In the genomic region with DNA sequence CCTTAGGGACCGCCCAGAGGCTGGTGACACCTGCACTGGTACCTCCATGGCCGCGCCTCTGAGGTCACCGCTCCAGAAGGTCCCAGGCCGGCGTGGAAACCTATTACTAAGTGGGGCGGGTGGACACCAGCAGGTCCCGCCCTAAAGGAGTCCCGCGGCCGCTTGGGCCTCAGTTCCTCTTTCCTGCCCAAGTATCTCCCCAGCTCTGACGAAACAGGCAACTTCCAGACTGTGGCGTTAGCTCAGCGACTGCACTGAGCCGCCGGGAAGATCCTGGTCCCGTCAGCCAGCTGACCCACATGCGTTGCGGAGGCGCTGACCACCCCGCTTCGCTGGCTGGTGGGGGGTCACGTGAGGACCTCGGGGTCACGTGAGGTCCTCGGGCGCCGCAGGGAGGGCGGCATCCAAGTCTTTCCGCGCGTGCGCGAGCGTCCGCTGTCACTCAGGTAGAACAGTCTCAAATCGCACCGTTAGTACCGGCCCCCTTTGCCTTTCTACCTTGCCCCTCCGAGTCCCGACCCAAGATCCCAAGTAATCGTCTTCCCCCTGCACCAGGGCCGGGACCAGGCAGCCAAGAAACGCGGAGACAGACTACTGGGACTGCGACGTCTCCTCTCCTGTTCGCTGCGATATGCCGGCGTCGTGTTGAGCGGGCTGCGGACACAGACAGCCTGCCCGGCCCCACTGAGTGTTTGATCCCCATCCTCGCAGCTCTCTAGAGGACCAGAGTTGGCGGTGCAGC, we compare ENCODE assay signal across 1 cellular context.
TF ChIP-seq lines count a peak whose summit lies in the region.

No MANE protein-coding gene starts in this region.

TF ChIP-seq in HEK293, 187 proteins besides CTCF, POLR2A, EP300 and RAD21 (continued from another document and continues in another):
- TF ChIP-seq, protein P1, sequence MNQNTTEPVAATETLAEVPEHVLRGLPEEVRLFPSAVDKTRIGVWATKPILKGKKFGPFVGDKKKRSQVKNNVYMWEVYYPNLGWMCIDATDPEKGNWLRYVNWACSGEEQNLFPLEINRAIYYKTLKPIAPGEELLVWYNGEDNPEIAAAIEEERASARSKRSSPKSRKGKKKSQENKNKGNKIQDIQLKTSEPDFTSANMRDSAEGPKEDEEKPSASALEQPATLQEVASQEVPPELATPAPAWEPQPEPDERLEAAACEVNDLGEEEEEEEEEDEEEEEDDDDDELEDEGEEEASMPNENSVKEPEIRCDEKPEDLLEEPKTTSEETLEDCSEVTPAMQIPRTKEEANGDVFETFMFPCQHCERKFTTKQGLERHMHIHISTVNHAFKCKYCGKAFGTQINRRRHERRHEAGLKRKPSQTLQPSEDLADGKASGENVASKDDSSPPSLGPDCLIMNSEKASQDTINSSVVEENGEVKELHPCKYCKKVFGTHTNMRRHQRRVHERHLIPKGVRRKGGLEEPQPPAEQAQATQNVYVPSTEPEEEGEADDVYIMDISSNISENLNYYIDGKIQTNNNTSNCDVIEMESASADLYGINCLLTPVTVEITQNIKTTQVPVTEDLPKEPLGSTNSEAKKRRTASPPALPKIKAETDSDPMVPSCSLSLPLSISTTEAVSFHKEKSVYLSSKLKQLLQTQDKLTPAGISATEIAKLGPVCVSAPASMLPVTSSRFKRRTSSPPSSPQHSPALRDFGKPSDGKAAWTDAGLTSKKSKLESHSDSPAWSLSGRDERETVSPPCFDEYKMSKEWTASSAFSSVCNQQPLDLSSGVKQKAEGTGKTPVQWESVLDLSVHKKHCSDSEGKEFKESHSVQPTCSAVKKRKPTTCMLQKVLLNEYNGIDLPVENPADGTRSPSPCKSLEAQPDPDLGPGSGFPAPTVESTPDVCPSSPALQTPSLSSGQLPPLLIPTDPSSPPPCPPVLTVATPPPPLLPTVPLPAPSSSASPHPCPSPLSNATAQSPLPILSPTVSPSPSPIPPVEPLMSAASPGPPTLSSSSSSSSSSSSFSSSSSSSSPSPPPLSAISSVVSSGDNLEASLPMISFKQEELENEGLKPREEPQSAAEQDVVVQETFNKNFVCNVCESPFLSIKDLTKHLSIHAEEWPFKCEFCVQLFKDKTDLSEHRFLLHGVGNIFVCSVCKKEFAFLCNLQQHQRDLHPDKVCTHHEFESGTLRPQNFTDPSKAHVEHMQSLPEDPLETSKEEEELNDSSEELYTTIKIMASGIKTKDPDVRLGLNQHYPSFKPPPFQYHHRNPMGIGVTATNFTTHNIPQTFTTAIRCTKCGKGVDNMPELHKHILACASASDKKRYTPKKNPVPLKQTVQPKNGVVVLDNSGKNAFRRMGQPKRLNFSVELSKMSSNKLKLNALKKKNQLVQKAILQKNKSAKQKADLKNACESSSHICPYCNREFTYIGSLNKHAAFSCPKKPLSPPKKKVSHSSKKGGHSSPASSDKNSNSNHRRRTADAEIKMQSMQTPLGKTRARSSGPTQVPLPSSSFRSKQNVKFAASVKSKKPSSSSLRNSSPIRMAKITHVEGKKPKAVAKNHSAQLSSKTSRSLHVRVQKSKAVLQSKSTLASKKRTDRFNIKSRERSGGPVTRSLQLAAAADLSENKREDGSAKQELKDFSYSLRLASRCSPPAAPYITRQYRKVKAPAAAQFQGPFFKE (tag by site-specific recombination; IDR thresholded peaks at IDR 0.05; ENCODE audit: borderline replicate concordance), result no peak
- TF ChIP-seq ZNF221 (tag by site-specific recombination; IDR thresholded peaks at IDR 0.05; ENCODE audit: borderline replicate concordance) (no peak), ZFP3 (tag by site-specific recombination; IDR thresholded peaks at IDR 0.05; ENCODE audit: low read depth) (no peak), SCRT2 (tag by site-specific recombination; IDR thresholded peaks at IDR 0.05) (no peak), ZNF529 (tag by site-specific recombination; IDR thresholded peaks at IDR 0.05; ENCODE audit: insufficient replicate concordance) (no peak), ZBTB1 (tag by site-specific recombination; IDR thresholded peaks at IDR 0.05) (no peak), ZNF670 (tag by site-specific recombination; IDR thresholded peaks at IDR 0.05; ENCODE audit: low read depth) (no peak), ZXDB (tag by site-specific recombination; IDR thresholded peaks at IDR 0.05) (peak; percentile 61), ZNF792 (tag by site-specific recombination; IDR thresholded peaks at IDR 0.05) (no peak), ZNF473 (tag by site-specific recombination; IDR thresholded peaks at IDR 0.05) (no peak), ZBTB17 (tag by site-specific recombination; IDR thresholded peaks at IDR 0.05) (peak; percentile 51; the same call in 1 of the 2 replicates), ZFP69B (tag by site-specific recombination; IDR thresholded peaks at IDR 0.05) (no peak), ZNF530 (tag by site-specific recombination; IDR thresholded peaks at IDR 0.05; ENCODE audit: low read depth) (no peak), ZNF157 (tag by site-specific recombination; IDR thresholded peaks at IDR 0.05) (no peak), ZNF112 (tag by site-specific recombination; IDR thresholded peaks at IDR 0.05) (no peak), ZNF433 (tag by site-specific recombination; IDR thresholded peaks at IDR 0.05; ENCODE audit: low read depth) (no peak), ZNF223 (tag by site-specific recombination; IDR thresholded peaks at IDR 0.05) (no peak), ZNF514 (tag by site-specific recombination; IDR thresholded peaks at IDR 0.05) (no peak), ZNF654 (tag by site-specific recombination; IDR thresholded peaks at IDR 0.05; ENCODE audit: low read depth) (no peak), ZNF664 (tag by site-specific recombination; IDR thresholded peaks at IDR 0.05) (no peak), ZNF366 (tag by site-specific recombination; conservative IDR thresholded peaks at IDR 0.05) (no peak)
- TF ChIP-seq, protein P2, sequence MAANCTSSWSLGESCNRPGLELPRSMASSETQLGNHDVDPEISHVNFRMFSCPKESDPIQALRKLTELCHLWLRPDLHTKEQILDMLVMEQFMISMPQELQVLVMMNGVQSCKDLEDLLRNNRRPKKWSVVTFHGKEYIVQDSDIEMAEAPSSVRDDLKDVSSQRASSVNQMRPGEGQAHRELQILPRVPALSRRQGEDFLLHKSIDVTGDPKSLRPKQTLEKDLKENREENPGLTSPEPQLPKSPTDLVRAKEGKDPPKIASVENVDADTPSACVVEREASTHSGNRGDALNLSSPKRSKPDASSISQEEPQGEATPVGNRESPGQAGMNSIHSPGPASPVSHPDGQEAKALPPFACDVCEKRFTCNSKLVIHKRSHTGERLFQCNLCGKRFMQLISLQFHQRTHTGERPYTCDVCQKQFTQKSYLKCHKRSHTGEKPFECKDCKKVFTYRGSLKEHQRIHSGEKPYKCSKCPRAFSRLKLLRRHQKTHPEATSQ (tag by site-specific recombination; IDR thresholded peaks at IDR 0.05), result 0 out of 2 replicates have a peak, but pooled peaks have one; percentile 13
- TF ChIP-seq, protein P3, sequence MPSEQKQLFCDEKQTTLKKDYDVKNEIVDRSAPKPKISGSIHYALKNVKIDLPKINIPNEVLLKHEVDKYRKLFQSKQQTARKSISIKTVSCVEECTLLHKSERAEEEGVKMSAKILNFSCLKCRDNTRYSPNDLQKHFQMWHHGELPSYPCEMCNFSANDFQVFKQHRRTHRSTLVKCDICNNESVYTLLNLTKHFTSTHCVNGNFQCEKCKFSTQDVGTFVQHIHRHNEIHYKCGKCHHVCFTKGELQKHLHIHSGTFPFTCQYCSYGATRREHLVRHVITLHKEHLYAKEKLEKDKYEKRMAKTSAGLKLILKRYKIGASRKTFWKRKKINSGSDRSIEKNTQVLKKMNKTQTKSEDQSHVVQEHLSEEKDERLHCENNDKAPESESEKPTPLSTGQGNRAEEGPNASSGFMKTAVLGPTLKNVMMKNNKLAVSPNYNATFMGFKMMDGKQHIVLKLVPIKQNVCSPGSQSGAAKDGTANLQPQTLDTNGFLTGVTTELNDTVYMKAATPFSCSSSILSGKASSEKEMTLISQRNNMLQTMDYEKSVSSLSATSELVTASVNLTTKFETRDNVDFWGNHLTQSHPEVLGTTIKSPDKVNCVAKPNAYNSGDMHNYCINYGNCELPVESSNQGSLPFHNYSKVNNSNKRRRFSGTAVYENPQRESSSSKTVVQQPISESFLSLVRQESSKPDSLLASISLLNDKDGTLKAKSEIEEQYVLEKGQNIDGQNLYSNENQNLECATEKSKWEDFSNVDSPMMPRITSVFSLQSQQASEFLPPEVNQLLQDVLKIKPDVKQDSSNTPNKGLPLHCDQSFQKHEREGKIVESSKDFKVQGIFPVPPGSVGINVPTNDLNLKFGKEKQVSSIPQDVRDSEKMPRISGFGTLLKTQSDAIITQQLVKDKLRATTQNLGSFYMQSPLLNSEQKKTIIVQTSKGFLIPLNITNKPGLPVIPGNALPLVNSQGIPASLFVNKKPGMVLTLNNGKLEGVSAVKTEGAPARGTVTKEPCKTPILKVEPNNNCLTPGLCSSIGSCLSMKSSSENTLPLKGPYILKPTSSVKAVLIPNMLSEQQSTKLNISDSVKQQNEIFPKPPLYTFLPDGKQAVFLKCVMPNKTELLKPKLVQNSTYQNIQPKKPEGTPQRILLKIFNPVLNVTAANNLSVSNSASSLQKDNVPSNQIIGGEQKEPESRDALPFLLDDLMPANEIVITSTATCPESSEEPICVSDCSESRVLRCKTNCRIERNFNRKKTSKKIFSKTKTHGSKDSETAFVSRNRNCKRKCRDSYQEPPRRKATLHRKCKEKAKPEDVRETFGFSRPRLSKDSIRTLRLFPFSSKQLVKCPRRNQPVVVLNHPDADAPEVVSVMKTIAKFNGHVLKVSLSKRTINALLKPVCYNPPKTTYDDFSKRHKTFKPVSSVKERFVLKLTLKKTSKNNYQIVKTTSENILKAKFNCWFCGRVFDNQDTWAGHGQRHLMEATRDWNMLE (tag by site-specific recombination; conservative IDR thresholded peaks at IDR 0.05; ENCODE audit: low read depth), result no peak
- TF ChIP-seq, protein P4, sequence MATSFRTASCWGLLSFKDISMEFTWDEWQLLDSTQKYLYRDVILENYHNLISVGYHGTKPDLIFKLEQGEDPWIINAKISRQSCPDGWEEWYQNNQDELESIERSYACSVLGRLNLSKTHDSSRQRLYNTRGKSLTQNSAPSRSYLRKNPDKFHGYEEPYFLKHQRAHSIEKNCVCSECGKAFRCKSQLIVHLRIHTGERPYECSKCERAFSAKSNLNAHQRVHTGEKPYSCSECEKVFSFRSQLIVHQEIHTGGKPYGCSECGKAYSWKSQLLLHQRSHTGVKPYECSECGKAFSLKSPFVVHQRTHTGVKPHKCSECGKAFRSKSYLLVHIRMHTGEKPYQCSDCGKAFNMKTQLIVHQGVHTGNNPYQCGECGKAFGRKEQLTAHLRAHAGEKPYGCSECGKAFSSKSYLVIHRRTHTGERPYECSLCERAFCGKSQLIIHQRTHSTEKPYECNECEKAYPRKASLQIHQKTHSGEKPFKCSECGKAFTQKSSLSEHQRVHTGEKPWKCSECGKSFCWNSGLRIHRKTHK (tag by site-specific recombination; IDR thresholded peaks at IDR 0.05), result no peak
- TF ChIP-seq, protein P5, sequence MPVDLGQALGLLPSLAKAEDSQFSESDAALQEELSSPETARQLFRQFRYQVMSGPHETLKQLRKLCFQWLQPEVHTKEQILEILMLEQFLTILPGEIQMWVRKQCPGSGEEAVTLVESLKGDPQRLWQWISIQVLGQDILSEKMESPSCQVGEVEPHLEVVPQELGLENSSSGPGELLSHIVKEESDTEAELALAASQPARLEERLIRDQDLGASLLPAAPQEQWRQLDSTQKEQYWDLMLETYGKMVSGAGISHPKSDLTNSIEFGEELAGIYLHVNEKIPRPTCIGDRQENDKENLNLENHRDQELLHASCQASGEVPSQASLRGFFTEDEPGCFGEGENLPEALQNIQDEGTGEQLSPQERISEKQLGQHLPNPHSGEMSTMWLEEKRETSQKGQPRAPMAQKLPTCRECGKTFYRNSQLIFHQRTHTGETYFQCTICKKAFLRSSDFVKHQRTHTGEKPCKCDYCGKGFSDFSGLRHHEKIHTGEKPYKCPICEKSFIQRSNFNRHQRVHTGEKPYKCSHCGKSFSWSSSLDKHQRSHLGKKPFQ (tag by site-specific recombination; IDR thresholded peaks at IDR 0.05), result no peak
- TF ChIP-seq, protein P6, sequence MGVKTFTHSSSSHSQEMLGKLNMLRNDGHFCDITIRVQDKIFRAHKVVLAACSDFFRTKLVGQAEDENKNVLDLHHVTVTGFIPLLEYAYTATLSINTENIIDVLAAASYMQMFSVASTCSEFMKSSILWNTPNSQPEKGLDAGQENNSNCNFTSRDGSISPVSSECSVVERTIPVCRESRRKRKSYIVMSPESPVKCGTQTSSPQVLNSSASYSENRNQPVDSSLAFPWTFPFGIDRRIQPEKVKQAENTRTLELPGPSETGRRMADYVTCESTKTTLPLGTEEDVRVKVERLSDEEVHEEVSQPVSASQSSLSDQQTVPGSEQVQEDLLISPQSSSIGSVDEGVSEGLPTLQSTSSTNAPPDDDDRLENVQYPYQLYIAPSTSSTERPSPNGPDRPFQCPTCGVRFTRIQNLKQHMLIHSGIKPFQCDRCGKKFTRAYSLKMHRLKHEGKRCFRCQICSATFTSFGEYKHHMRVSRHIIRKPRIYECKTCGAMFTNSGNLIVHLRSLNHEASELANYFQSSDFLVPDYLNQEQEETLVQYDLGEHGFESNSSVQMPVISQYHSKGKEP (tag by site-specific recombination; IDR thresholded peaks at IDR 0.05), result no peak
- TF ChIP-seq, protein P7, sequence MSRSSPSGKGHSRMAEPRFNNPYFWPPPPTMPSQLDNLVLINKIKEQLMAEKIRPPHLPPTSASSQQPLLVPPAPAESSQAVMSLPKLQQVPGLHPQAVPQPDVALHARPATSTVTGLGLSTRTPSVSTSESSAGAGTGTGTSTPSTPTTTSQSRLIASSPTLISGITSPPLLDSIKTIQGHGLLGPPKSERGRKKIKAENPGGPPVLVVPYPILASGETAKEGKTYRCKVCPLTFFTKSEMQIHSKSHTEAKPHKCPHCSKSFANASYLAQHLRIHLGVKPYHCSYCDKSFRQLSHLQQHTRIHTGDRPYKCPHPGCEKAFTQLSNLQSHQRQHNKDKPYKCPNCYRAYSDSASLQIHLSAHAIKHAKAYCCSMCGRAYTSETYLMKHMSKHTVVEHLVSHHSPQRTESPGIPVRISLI (tag by site-specific recombination; IDR thresholded peaks at IDR 0.05), result no peak
- TF ChIP-seq, protein P8, sequence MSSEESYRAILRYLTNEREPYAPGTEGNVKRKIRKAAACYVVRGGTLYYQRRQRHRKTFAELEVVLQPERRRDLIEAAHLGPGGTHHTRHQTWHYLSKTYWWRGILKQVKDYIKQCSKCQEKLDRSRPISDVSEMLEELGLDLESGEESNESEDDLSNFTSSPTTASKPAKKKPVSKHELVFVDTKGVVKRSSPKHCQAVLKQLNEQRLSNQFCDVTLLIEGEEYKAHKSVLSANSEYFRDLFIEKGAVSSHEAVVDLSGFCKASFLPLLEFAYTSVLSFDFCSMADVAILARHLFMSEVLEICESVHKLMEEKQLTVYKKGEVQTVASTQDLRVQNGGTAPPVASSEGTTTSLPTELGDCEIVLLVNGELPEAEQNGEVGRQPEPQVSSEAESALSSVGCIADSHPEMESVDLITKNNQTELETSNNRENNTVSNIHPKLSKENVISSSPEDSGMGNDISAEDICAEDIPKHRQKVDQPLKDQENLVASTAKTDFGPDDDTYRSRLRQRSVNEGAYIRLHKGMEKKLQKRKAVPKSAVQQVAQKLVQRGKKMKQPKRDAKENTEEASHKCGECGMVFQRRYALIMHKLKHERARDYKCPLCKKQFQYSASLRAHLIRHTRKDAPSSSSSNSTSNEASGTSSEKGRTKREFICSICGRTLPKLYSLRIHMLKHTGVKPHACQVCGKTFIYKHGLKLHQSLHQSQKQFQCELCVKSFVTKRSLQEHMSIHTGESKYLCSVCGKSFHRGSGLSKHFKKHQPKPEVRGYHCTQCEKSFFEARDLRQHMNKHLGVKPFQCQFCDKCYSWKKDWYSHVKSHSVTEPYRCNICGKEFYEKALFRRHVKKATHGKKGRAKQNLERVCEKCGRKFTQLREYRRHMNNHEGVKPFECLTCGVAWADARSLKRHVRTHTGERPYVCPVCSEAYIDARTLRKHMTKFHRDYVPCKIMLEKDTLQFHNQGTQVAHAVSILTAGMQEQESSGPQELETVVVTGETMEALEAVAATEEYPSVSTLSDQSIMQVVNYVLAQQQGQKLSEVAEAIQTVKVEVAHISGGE (tag by site-specific recombination; conservative IDR thresholded peaks at IDR 0.05; ENCODE audit: low read depth), result no peak
